8 cellular contexts compared by ENCODE assay signal in the genomic region with DNA sequence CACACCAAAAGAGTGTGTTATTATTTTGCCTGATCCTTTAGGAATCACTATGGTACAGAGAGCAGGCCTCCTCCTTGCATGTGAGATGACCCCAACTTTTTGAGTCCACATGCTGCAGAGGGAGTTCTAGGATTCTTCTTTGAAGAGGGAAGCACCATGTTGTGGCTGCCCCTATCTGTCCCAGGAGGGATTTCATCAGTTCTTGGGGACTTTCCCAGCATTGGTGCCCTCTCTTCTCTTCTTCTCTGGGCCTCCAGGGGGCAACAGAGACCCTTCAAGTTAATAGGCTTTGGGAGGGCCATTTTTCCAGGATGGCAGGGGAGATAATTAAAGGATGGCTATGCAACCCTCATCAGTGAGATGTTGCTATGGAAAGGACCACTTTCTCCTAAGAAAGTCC. TPM values are rescaled to one million over a fixed set of nuclear protein-coding genes. Genes with fewer than 3 reads are reported as not detected.
DNase-seq lines count a peak whose midpoint lies in the region; ATAC-seq and TF ChIP-seq lines count a peak whose summit lies in the region.

No MANE protein-coding gene starts in this region.

- POLR2A ChIA-PET in WTC11 (lab: Charles Lee) = no interaction called here
- POLR2A ChIA-PET in CD8-positive, alpha-beta memory T cell (lab: Charles Lee) = no interaction called here

- no peak overlapping the region for H3K4me3 Mint-ChIP-seq in WTC11
- no peak overlapping the region for H3K4me3 Mint-ChIP-seq in naive B cell
- H3K4me3 Mint-ChIP-seq in CD8-positive, alpha-beta memory T cell = no peak overlapping the region

- H3K9me3 ChIP-seq in CD8-positive, alpha-beta memory T cell (ENCODE audit: low read length) = no peaks in the 10 kb centered on the region

- H3K27me3 Mint-ChIP-seq in WTC11 (ENCODE audit: low read depth) (no peaks in the 10 kb centered on the region), naive B cell (peaks cover 0 to 14% (median 3%) of the 10 kb centered on the region in 3 donors)
- H3K27me3 Mint-ChIP-seq in CD8-positive, alpha-beta memory T cell = peaks cover 0 to 6% of the 10 kb centered on the region in 2 donors

- H3K36me3 Mint-ChIP-seq in WTC11 (no peaks in the 10 kb centered on the region), naive B cell (no peaks in the 10 kb centered on the region)
- H3K36me3 Mint-ChIP-seq in CD8-positive, alpha-beta memory T cell = no peaks in the 10 kb centered on the region

- peaks cover 2% of the 10 kb centered on the region; the same call in 1 of the 2 replicates for H3K4me1 Mint-ChIP-seq in WTC11
- H3K4me1 Mint-ChIP-seq in naive B cell = no peaks in the 10 kb centered on the region
- no peaks in the 10 kb centered on the region for H3K4me1 Mint-ChIP-seq in CD8-positive, alpha-beta memory T cell

- H3K27ac Mint-ChIP-seq in WTC11 (0 out of 2 replicates have a peak overlapping the region, but pooled peaks have one; percentile 76), naive B cell (no peak overlapping the region)
- H3K27ac Mint-ChIP-seq in CD8-positive, alpha-beta memory T cell = no peak overlapping the region

- H3K9me3 Mint-ChIP-seq in WTC11 = no peaks in the 10 kb centered on the region
- H3K9me3 Mint-ChIP-seq in naive B cell = no peaks in the 10 kb centered on the region
- no peaks in the 10 kb centered on the region for H3K9me3 Mint-ChIP-seq in CD8-positive, alpha-beta memory T cell

- no peaks in the 10 kb centered on the region for H3K4me1 ChIP-seq in CD8-positive, alpha-beta memory T cell (ENCODE audit: insufficient read depth, low read length)

- CTCF ChIA-PET in WTC11 (lab: Charles Lee) = interaction anchor here (0.7 to 2.4 kb wide), 7 partner anchors 13 to 275 kb away, joined by 3 to 11 read pairs (median 4); a partner anchor contains a TSS
- CTCF ChIA-PET in CD8-positive, alpha-beta memory T cell (lab: Charles Lee) = no interaction called here

- H3K27me3 ChIP-seq in CD8-positive, alpha-beta memory T cell (ENCODE audit: insufficient read depth, low read length, poor library complexity, severe bottlenecking) = no peaks in the 10 kb centered on the region

- no peak overlapping the region for H3K27ac ChIP-seq in CD8-positive, alpha-beta memory T cell (ENCODE audit: low read depth, low read length)

- ATAC-seq in GM19468 (IDR thresholded peaks at IDR 0.05; ENCODE audit: extremely low read depth, unreplicated experiment) = peak; percentile 28
- ATAC-seq in HG03520 (IDR thresholded peaks at IDR 0.05; ENCODE audit: unreplicated experiment) = peak; percentile 87
- peak; percentile 100 for ATAC-seq in WTC11
- ATAC-seq in naive B cell (ENCODE audit: low read depth in 2 of 2) = peak; percentile 46 to 47

- H3K4me3 ChIP-seq in CD8-positive, alpha-beta memory T cell (ENCODE audit: low read length) = no peak overlapping the region

- no peaks in the 10 kb centered on the region for H3K36me3 ChIP-seq in CD8-positive, alpha-beta memory T cell (ENCODE audit: insufficient read depth, low read length)

- peak; percentile 2 for DNase-seq in NK-92 treated with Interleukin-12 subunit alpha and Interleukin-12 subunit beta, amount 100 ng/mL, for 24 hours (lab: John Stamatoyannopoulos, UW)
- DNase-seq in NK-92 (lab: John Stamatoyannopoulos, UW; ENCODE audit: unreplicated experiment) (no peak), WTC11 (ENCODE audit: low spot score) (peak; percentile 59), naive B cell (no peak), GF-D8 (lab: John Stamatoyannopoulos, UW) (no peak)
- DNase-seq in CD8-positive, alpha-beta memory T cell = no peak

- TF ChIP-seq CTCF in WTC11 (IDR thresholded peaks at IDR 0.05) = peak; percentile 70

TF ChIP-seq in WTC11, 78 proteins besides CTCF, POLR2A, EP300 and RAD21:
- no peak for TF ChIP-seq GABPB1 (CRISPR knock-in tag; IDR thresholded peaks at IDR 0.05)
- TF ChIP-seq, protein P1, sequence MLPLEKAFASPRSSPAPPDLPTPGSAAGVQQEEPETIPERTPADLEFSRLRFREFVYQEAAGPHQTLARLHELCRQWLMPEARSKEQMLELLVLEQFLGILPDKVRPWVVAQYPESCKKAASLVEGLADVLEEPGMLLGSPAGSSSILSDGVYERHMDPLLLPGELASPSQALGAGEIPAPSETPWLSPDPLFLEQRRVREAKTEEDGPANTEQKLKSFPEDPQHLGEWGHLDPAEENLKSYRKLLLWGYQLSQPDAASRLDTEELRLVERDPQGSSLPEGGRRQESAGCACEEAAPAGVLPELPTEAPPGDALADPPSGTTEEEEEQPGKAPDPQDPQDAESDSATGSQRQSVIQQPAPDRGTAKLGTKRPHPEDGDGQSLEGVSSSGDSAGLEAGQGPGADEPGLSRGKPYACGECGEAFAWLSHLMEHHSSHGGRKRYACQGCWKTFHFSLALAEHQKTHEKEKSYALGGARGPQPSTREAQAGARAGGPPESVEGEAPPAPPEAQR (CRISPR knock-in tag; IDR thresholded peaks at IDR 0.05) = 0 out of 2 replicates have a peak, but pooled peaks have one; percentile 21

RNA-seq across cellular contexts. Expression of a gene that starts 3.6 kb away (rescaled TPM):
- 0.11 TPM in 1 of 3 replicates, not detected in the others for total RNA-seq in WTC11 (2021)
- polyA plus RNA-seq in naive B cell (ENCODE audit: low read depth in 6 of 6) = not detected
- total RNA-seq in CD8-positive, alpha-beta memory T cell = not detected
- polyA plus RNA-seq in CD8-positive, alpha-beta memory T cell = not detected

RNA-seq across cellular contexts. Expression of a gene that starts 14.0 kb away (rescaled TPM):
- not detected in 3 replicates for total RNA-seq in WTC11 (2021)
- polyA plus RNA-seq in naive B cell (ENCODE audit: low read depth in 6 of 6) = not detected
- total RNA-seq in CD8-positive, alpha-beta memory T cell = not detected
- polyA plus RNA-seq in CD8-positive, alpha-beta memory T cell = not detected

RNA-seq across cellular contexts. Expression of a gene that starts 49.0 kb away (rescaled TPM):
- not detected in 3 replicates for total RNA-seq in WTC11 (2021)
- not detected for polyA plus RNA-seq in naive B cell (ENCODE audit: low read depth in 6 of 6)
- total RNA-seq in CD8-positive, alpha-beta memory T cell = not detected
- not detected for polyA plus RNA-seq in CD8-positive, alpha-beta memory T cell

Comparison
In these comparisons a context has a peak if more than half of its experiments do, and no peak if none do; other contexts are left out.
1. DNase-seq: peak in NK-92 treated with Interleukin-12 subunit alpha and Interleukin-12 subunit beta, amount 100 ng/mL, for 24 hours (single experiment) and WTC11 (single experiment); none in NK-92 (single experiment), naive B cell (single experiment), CD8-positive, alpha-beta memory T cell (0 of 5) and GF-D8 (single experiment).
2. ATAC-seq: peak in every context shown above with its lines; median percentile 100 in WTC11; 87 in HG03520; 46 in naive B cell; 28 in GM19468.